ENCODE assay signal across 2 cellular contexts in the genomic region with DNA sequence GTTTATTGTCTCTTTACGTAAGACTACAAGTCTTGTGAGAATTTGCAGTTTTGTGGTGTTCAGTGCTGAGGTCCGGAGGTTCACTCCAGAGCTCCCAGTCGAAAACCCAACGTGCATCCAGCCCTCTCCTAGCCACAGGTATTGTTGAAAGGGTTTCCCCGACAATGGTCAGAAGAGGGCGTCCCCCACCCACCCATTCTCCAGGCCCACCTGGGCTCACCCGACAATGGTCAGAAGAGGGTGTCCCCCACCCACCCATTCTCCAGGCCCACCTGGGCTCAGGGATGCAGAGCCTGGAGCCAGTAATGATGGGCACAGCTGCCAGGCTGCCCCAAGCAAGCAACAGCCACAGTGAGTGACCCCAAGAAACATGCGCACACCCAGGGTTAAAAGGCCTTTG.
TF ChIP-seq lines count a peak whose summit lies in the region.

No MANE protein-coding gene starts in this region.

TF ChIP-seq in H1, 55 proteins besides CTCF, POLR2A, EP300 and RAD21 (continued from another document):
- TF ChIP-seq, protein P1, sequence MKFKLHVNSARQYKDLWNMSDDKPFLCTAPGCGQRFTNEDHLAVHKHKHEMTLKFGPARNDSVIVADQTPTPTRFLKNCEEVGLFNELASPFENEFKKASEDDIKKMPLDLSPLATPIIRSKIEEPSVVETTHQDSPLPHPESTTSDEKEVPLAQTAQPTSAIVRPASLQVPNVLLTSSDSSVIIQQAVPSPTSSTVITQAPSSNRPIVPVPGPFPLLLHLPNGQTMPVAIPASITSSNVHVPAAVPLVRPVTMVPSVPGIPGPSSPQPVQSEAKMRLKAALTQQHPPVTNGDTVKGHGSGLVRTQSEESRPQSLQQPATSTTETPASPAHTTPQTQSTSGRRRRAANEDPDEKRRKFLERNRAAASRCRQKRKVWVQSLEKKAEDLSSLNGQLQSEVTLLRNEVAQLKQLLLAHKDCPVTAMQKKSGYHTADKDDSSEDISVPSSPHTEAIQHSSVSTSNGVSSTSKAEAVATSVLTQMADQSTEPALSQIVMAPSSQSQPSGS (IDR thresholded peaks at IDR 0.05; ENCODE audit: low read length) = no peak
- no peak for TF ChIP-seq RNF2 (IDR thresholded peaks at IDR 0.05; ENCODE audit: borderline replicate concordance, low read depth, low read length, missing control alignments, poor library complexity, severe bottlenecking)
- TF ChIP-seq BACH1 (IDR thresholded peaks at IDR 0.05; ENCODE audit: low read length) = no peak
- no peak for TF ChIP-seq KDM5A (IDR thresholded peaks at IDR 0.05; ENCODE audit: low read length)

TF ChIP-seq in HepG2, 621 proteins besides CTCF, POLR2A, EP300 and RAD21 (continued from another document):
- TF ChIP-seq, protein P2, sequence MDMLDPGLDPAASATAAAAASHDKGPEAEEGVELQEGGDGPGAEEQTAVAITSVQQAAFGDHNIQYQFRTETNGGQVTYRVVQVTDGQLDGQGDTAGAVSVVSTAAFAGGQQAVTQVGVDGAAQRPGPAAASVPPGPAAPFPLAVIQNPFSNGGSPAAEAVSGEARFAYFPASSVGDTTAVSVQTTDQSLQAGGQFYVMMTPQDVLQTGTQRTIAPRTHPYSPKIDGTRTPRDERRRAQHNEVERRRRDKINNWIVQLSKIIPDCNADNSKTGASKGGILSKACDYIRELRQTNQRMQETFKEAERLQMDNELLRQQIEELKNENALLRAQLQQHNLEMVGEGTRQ (IDR thresholded peaks at IDR 0.05; ENCODE audit: low read depth, low read length) = no peak
- TF ChIP-seq, protein P2 (CRISPR knock-in tag; IDR thresholded peaks at IDR 0.05; ENCODE audit: borderline replicate concordance) = no peak
